ENCODE assay signal across 8 cellular contexts in the genomic region with DNA sequence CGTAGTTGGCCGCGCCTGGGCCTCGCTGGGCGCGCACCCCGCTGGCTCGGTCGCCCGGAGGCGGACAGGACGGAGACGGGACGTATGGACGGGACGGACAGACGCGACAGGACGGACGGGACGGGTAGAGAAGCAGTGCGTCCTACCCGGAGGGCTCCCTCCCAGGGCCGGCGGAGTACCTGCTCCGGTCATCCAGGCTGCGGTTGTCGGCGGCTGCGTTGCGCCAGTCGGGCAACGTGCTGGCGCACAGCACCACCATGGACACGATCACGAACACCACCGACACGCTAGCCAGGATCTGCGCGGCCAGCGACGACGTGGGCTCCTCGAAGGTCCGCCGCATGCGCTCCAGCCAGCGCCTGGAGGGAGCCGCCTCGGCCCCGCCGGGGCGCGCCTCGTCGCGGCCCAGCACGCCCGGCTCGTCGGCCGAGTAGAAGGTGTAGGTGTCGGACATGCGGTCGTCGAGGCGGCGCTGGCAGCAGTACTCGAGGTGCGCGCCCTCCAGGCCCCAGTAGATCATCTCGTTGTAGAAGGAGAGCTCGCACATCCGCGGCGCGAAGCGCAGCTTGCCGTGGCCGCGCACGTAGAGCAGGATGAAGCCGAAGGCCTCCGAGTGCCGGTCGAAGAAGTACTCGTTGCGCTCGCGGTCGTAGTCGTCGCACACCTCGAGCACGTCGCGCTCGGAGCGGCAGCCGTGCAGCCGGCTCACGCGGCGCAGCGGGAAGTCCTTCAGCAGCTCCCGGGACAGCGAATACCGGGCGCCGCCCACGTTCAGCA.
A peak's percentile ranks its signal among the peaks of the same experiment; 100 is the strongest.
DNase-seq lines count a peak whose midpoint lies in the region; ATAC-seq and TF ChIP-seq lines count a peak whose summit lies in the region.

No MANE protein-coding gene starts in this region.

- no peak overlapping the region for H3K4me2 ChIP-seq in KMS-11

- TF ChIP-seq CTCF in KMS-11 (conservative IDR thresholded peaks at IDR 0.05; ENCODE audit: low read depth, low read length): no peak

- no peaks in the 10 kb centered on the region for H3K36me3 ChIP-seq in KMS-11 (ENCODE audit: insufficient read depth)

- DNase-seq in AG20443 (ENCODE audit: low spot score) (peak; percentile 20), iPS-NIHi11 (ENCODE audit: low spot score) (peak; percentile 49)
- peak; percentile 61 to 63 for DNase-seq in activated T-cell treated with anti-CD3 and anti-CD28 coated beads, Interleukin-2, amount 50 U/mL, for 48 hours
- peak; percentile 21 to 27 for DNase-seq in stimulated activated CD4-positive, alpha-beta T cell treated with anti-CD3 and anti-CD28 coated beads, Interleukin-4, amount 100 ng/mL, for 4 hours

- no peaks in the 10 kb centered on the region for H3K27me3 ChIP-seq in KMS-11 (ENCODE audit: insufficient read depth, low read depth)

- H3K27ac ChIP-seq in KMS-11: no peak overlapping the region

- H3K4me3 ChIP-seq in KMS-11 (IDR thresholded peaks at IDR 0.05; ENCODE audit: insufficient read depth, low read depth, low read length): no peak overlapping the region

- ATAC-seq in HG02798 (IDR thresholded peaks at IDR 0.05; ENCODE audit: poor library complexity, unreplicated experiment) (no peak), HG03159 (IDR thresholded peaks at IDR 0.05; ENCODE audit: unreplicated experiment) (no peak), HG03354 (IDR thresholded peaks at IDR 0.05; ENCODE audit: poor library complexity, severe bottlenecking, unreplicated experiment) (no peak)

- H3K79me2 ChIP-seq in KMS-11 (ENCODE audit: insufficient read depth, low read depth): no peaks in the 10 kb centered on the region

- no peak overlapping the region for H3K9ac ChIP-seq in KMS-11

- H3K4me1 ChIP-seq in KMS-11 (ENCODE audit: low read depth, poor library complexity, severe bottlenecking): peaks cover 7% of the 10 kb centered on the region

- no peaks in the 10 kb centered on the region for H4K20me1 ChIP-seq in KMS-11 (ENCODE audit: insufficient read depth)

- H2AFZ ChIP-seq in KMS-11 (ENCODE audit: low read depth): peak overlapping the region; percentile 96; the same call in 1 of the 2 replicates
